In the genomic region with DNA sequence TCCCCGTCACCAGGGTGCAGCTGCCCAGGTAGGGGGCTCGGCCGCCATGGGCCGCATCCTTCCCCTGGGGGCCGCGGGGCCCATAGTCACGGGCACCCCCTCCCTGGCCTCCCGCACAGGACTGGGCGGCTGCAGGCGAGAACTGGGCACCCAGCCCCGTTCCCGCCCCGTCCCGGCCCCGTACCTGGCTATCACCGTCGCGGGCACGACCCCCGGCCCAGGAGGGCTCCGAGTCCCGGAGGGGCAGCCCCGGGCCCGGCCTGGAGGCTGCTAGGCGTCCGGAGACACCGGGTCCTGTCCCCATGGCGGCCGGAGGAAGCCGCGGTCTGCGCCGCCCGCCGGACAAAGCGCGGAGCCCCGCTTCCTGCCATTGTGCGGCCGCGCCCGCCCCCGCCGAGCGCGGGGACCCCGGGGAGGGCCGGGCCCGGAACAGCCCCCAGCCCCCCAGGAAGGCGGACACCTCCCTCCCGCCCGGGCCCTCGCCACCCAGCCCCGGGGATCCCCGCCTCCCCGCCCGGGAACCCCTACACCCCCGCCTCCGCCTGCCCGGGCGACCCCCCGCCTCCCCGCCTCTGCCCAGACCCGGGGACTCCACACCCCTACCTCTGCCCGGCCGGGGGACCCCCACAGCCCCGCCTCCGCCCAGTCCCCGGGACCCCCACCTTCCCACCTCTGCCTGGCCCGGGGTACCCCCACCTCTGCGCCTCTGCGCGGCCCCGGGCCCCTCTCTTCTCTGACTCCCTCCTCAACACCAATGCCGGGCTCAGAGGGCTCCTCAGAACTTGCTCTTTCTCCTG, we compare ENCODE assay signal across 12 cellular contexts. TPM values are rescaled to one million over a fixed set of nuclear protein-coding genes. Genes with fewer than 3 reads are reported as not detected.
DNase-seq lines count a peak whose midpoint lies in the region; ATAC-seq, FAIRE-seq and TF ChIP-seq lines count a peak whose summit lies in the region.
"Had no signal": no experiment of that assay in that cellular context is flagged by ENCODE, and none has a peak within 500 bp of the region (broad histone marks: within the 10 kb centered on the region; RNA-seq: fewer than 3 reads in every experiment).

No MANE protein-coding gene starts in this region.

- ATAC-seq in RWPE2 (ENCODE audit: low read depth) = no peak
- no peak for ATAC-seq in GM19324 (IDR thresholded peaks at IDR 0.05; ENCODE audit: low FRiP score, unreplicated experiment)
- ATAC-seq: pancreas had no signal

- DNase-seq in AG09309 (ENCODE audit: low read depth) (no peak), RWPE2 (ENCODE audit: low spot score) (no peak), fibroblast of the aortic adventitia (ENCODE audit: low read depth) (no peak), kidney (no peak), NCI-H187 treated with DMSO at 0.1 percent for 48 hours (lab: John Stamatoyannopoulos, UW) (no peak), foreskin melanocyte (no peak)
- DNase-seq: activated CD4-positive, alpha-beta T cell treated with anti-CD3 and anti-CD28 coated beads for 48 hours; NCI-H774 had no signal

- no peak for FAIRE-seq in kidney (lab: Jason Lieb, UNC)
- FAIRE-seq: colon, pancreas had no signal

- TF ChIP-seq CTCF in AG09309 (IDR thresholded peaks at IDR 0.05; ENCODE audit: control insufficient read depth, insufficient read depth, low read depth, low read length, missing control alignments) (no peak), RWPE2 (IDR thresholded peaks at IDR 0.05; ENCODE audit: poor library complexity, severe bottlenecking) (no peak), fibroblast of the aortic adventitia (IDR thresholded peaks at IDR 0.05; ENCODE audit: insufficient read depth, low read length) (no peak), kidney (IDR thresholded peaks at IDR 0.05; ENCODE audit: borderline replicate concordance, extremely low read depth, insufficient read depth) (no peak)

- H3K36me3 ChIP-seq in RWPE2 (ENCODE audit: low read depth) (peaks cover 12% of the 10 kb centered on the region), neuron (ENCODE audit: insufficient read depth, low read length) (no peaks in the 10 kb centered on the region), kidney (ENCODE audit: control insufficient read depth in 1 of 2, insufficient read depth in 2 of 2, low read length in 2 of 2) (no peaks in the 10 kb centered on the region)
- H3K36me3 ChIP-seq: pancreas had no signal

- H3K9ac ChIP-seq in kidney (ENCODE audit: low read length in 2 of 2) = no peak overlapping the region

- peak overlapping the region; percentile 25 for H3K4me3 ChIP-seq in AG09309 (ENCODE audit: control insufficient read depth, low read depth, low read length)
- peak overlapping the region; percentile 49 for H3K4me3 ChIP-seq in RWPE2 (ENCODE audit: severe bottlenecking)
- peak overlapping the region; percentile 58 for H3K4me3 ChIP-seq in fibroblast of the aortic adventitia (ENCODE audit: low read depth, low read length)
- H3K4me3 ChIP-seq in neuron (ENCODE audit: low read length) = peak overlapping the region; percentile 60
- H3K4me3 ChIP-seq in kidney (ENCODE audit: low read length in 2 of 2) = no peak overlapping the region

- peak overlapping the region; percentile 99 for H3K27ac ChIP-seq in RWPE2 (ENCODE audit: poor library complexity, severe bottlenecking)
- H3K27ac ChIP-seq in kidney (ENCODE audit: low read depth in 2 of 2, low read length in 2 of 2) = no peak overlapping the region
- H3K27ac ChIP-seq: pancreas had no signal

- H2AFZ ChIP-seq in neuron (ENCODE audit: low read depth, low read length) = peak overlapping the region; percentile 26

- H3K4me1 ChIP-seq in RWPE2 (ENCODE audit: insufficient read depth, poor library complexity, severe bottlenecking) (peaks cover 19% of the 10 kb centered on the region), neuron (ENCODE audit: insufficient read depth, low read length) (peaks cover 18% of the 10 kb centered on the region), kidney (ENCODE audit: control insufficient read depth in 1 of 2, insufficient read depth in 1 of 2, low read depth in 1 of 2, low read length in 2 of 2) (peaks cover 0 to 14% of the 10 kb centered on the region in 2 donors)
- H3K4me1 ChIP-seq: pancreas had no signal

- intact Hi-C loops in kidney (cut with DNase I) = no loop called here

- H3K27me3 ChIP-seq in RWPE2 (ENCODE audit: insufficient read depth, poor library complexity, severe bottlenecking) (no peaks in the 10 kb centered on the region), neuron (ENCODE audit: insufficient read depth, low read length) (no peaks in the 10 kb centered on the region)
- H3K27me3 ChIP-seq: pancreas had no signal

- H3K9me3 ChIP-seq in RWPE2 (ENCODE audit: severe bottlenecking) = no peaks in the 10 kb centered on the region
- H3K9me3 ChIP-seq in neuron (ENCODE audit: low read length) = no peaks in the 10 kb centered on the region
- no peaks in the 10 kb centered on the region for H3K9me3 ChIP-seq in kidney (ENCODE audit: control insufficient read depth in 1 of 2, low read length in 2 of 2)
- H3K9me3 ChIP-seq: pancreas had no signal

RNA-seq across cellular contexts. Expression of a gene that starts 6.1 kb away (rescaled TPM):
- total RNA-seq in fibroblast of the aortic adventitia (ENCODE audit: low replicate concordance) (3.8 and 5.1 TPM in 2 replicates), kidney (14.0 TPM)
- 4.4 TPM for polyA plus RNA-seq in kidney (ENCODE audit: insufficient read depth, low read depth, low replicate concordance)

RNA-seq across cellular contexts. Expression of a gene that starts 19.4 kb away (rescaled TPM):
- total RNA-seq in fibroblast of the aortic adventitia (ENCODE audit: low replicate concordance) (2.0 and 4.4 TPM in 2 replicates), kidney (13.8 TPM)
- 7.6 TPM for polyA plus RNA-seq in kidney (ENCODE audit: insufficient read depth, low read depth, low replicate concordance)

Comparison
In these comparisons a context has a peak if more than half of its experiments do, and no peak if none do; other contexts are left out.
1. H3K4me3 ChIP-seq: peak in AG09309 (single experiment), RWPE2 (single experiment), fibroblast of the aortic adventitia (single experiment) and neuron (single experiment); none in kidney (0 of 2).